2 cellular contexts compared by ENCODE assay signal in the genomic region with DNA sequence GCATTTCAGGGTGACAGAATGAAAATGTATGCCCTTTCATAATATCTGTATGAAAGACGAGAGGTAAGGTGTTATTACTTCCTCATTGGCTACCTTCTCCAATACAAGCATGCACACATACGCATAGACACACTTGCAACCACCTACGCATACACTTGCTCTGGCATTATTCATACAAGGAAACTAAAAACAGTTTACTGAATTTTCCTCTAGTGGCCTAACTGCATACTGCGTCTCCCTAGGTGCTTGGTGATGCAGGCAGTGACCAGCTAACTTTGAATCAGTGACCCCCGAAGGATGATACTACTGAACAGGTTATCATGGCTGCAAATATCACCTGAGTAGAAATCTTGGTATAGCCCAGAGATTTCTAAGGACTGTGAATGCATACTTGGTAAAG.
TF ChIP-seq lines count a peak whose summit lies in the region.

No MANE protein-coding gene starts in this region.

TF ChIP-seq in GM23338, 12 proteins besides CTCF, POLR2A, EP300 and RAD21 (continues in another document):
- TF ChIP-seq JUNB (IDR thresholded peaks at IDR 0.05; ENCODE audit: unreplicated experiment) (no peak), EZH2 (IDR thresholded peaks at IDR 0.05; ENCODE audit: low read depth, unreplicated experiment) (no peak), CREB1 (CRISPR knock-in tag; IDR thresholded peaks at IDR 0.05; ENCODE audit: low read depth) (no peak), NANOG (IDR thresholded peaks at IDR 0.05; ENCODE audit: borderline replicate concordance) (no peak), POLR2AphosphoS5 (IDR thresholded peaks at IDR 0.05; ENCODE audit: low read depth) (no peak), ZNF114 (CRISPR knock-in tag; IDR thresholded peaks at IDR 0.05) (no peak), ZNF331 (CRISPR knock-in tag; IDR thresholded peaks at IDR 0.05; ENCODE audit: low read depth) (no peak), STAT1 (IDR thresholded peaks at IDR 0.05; ENCODE audit: unreplicated experiment) (no peak), EZH2phosphoT487 (IDR thresholded peaks at IDR 0.05; ENCODE audit: unreplicated experiment) (no peak)
- TF ChIP-seq, protein P1, sequence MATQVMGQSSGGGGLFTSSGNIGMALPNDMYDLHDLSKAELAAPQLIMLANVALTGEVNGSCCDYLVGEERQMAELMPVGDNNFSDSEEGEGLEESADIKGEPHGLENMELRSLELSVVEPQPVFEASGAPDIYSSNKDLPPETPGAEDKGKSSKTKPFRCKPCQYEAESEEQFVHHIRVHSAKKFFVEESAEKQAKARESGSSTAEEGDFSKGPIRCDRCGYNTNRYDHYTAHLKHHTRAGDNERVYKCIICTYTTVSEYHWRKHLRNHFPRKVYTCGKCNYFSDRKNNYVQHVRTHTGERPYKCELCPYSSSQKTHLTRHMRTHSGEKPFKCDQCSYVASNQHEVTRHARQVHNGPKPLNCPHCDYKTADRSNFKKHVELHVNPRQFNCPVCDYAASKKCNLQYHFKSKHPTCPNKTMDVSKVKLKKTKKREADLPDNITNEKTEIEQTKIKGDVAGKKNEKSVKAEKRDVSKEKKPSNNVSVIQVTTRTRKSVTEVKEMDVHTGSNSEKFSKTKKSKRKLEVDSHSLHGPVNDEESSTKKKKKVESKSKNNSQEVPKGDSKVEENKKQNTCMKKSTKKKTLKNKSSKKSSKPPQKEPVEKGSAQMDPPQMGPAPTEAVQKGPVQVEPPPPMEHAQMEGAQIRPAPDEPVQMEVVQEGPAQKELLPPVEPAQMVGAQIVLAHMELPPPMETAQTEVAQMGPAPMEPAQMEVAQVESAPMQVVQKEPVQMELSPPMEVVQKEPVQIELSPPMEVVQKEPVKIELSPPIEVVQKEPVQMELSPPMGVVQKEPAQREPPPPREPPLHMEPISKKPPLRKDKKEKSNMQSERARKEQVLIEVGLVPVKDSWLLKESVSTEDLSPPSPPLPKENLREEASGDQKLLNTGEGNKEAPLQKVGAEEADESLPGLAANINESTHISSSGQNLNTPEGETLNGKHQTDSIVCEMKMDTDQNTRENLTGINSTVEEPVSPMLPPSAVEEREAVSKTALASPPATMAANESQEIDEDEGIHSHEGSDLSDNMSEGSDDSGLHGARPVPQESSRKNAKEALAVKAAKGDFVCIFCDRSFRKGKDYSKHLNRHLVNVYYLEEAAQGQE (IDR thresholded peaks at IDR 0.05; ENCODE audit: unreplicated experiment) = no peak
- TF ChIP-seq, protein P2, sequence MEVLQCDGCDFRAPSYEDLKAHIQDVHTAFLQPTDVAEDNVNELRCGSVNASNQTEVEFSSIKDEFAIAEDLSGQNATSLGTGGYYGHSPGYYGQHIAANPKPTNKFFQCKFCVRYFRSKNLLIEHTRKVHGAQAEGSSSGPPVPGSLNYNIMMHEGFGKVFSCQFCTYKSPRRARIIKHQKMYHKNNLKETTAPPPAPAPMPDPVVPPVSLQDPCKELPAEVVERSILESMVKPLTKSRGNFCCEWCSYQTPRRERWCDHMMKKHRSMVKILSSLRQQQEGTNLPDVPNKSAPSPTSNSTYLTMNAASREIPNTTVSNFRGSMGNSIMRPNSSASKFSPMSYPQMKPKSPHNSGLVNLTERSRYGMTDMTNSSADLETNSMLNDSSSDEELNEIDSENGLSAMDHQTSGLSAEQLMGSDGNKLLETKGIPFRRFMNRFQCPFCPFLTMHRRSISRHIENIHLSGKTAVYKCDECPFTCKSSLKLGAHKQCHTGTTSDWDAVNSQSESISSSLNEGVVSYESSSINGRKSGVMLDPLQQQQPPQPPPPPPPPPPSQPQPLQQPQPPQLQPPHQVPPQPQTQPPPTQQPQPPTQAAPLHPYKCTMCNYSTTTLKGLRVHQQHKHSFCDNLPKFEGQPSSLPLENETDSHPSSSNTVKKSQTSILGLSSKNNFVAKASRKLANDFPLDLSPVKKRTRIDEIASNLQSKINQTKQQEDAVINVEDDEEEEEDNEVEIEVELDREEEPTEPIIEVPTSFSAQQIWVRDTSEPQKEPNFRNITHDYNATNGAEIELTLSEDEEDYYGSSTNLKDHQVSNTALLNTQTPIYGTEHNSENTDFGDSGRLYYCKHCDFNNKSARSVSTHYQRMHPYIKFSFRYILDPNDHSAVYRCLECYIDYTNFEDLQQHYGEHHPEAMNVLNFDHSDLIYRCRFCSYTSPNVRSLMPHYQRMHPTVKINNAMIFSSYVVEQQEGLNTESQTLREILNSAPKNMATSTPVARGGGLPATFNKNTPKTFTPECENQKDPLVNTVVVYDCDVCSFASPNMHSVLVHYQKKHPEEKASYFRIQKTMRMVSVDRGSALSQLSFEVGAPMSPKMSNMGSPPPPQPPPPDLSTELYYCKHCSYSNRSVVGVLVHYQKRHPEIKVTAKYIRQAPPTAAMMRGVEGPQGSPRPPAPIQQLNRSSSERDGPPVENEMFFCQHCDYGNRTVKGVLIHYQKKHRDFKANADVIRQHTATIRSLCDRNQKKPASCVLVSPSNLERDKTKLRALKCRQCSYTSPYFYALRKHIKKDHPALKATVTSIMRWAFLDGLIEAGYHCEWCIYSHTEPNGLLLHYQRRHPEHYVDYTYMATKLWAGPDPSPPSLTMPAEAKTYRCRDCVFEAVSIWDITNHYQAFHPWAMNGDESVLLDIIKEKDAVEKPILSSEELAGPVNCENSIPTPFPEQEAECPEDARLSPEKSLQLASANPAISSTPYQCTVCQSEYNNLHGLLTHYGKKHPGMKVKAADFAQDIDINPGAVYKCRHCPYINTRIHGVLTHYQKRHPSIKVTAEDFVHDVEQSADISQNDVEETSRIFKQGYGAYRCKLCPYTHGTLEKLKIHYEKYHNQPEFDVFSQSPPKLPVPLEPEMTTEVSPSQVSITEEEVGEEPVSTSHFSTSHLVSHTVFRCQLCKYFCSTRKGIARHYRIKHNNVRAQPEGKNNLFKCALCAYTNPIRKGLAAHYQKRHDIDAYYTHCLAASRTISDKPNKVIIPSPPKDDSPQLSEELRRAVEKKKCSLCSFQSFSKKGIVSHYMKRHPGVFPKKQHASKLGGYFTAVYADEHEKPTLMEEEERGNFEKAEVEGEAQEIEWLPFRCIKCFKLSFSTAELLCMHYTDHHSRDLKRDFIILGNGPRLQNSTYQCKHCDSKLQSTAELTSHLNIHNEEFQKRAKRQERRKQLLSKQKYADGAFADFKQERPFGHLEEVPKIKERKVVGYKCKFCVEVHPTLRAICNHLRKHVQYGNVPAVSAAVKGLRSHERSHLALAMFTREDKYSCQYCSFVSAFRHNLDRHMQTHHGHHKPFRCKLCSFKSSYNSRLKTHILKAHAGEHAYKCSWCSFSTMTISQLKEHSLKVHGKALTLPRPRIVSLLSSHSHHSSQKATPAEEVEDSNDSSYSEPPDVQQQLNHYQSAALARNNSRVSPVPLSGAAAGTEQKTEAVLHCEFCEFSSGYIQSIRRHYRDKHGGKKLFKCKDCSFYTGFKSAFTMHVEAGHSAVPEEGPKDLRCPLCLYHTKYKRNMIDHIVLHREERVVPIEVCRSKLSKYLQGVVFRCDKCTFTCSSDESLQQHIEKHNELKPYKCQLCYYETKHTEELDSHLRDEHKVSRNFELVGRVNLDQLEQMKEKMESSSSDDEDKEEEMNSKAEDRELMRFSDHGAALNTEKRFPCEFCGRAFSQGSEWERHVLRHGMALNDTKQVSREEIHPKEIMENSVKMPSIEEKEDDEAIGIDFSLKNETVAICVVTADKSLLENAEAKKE (CRISPR knock-in tag; IDR thresholded peaks at IDR 0.05) = no peak

TF ChIP-seq in WTC11, 78 proteins besides CTCF, POLR2A, EP300 and RAD21 (continues in another document):
- TF ChIP-seq, protein P3, sequence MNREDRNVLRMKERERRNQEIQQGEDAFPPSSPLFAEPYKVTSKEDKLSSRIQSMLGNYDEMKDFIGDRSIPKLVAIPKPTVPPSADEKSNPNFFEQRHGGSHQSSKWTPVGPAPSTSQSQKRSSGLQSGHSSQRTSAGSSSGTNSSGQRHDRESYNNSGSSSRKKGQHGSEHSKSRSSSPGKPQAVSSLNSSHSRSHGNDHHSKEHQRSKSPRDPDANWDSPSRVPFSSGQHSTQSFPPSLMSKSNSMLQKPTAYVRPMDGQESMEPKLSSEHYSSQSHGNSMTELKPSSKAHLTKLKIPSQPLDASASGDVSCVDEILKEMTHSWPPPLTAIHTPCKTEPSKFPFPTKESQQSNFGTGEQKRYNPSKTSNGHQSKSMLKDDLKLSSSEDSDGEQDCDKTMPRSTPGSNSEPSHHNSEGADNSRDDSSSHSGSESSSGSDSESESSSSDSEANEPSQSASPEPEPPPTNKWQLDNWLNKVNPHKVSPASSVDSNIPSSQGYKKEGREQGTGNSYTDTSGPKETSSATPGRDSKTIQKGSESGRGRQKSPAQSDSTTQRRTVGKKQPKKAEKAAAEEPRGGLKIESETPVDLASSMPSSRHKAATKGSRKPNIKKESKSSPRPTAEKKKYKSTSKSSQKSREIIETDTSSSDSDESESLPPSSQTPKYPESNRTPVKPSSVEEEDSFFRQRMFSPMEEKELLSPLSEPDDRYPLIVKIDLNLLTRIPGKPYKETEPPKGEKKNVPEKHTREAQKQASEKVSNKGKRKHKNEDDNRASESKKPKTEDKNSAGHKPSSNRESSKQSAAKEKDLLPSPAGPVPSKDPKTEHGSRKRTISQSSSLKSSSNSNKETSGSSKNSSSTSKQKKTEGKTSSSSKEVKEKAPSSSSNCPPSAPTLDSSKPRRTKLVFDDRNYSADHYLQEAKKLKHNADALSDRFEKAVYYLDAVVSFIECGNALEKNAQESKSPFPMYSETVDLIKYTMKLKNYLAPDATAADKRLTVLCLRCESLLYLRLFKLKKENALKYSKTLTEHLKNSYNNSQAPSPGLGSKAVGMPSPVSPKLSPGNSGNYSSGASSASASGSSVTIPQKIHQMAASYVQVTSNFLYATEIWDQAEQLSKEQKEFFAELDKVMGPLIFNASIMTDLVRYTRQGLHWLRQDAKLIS (CRISPR knock-in tag; IDR thresholded peaks at IDR 0.05; ENCODE audit: borderline replicate concordance) = no peak
- TF ChIP-seq EMX1 (CRISPR knock-in tag; IDR thresholded peaks at IDR 0.05) = no peak
- no peak for TF ChIP-seq CREB1 (CRISPR knock-in tag; IDR thresholded peaks at IDR 0.05)
- no peak for TF ChIP-seq JUN (CRISPR knock-in tag; IDR thresholded peaks at IDR 0.05)
- TF ChIP-seq TEAD4 (CRISPR knock-in tag; IDR thresholded peaks at IDR 0.05) = no peak
- no peak for TF ChIP-seq TCF7 (CRISPR knock-in tag; IDR thresholded peaks at IDR 0.05; ENCODE audit: low read depth)
- TF ChIP-seq, protein P4, sequence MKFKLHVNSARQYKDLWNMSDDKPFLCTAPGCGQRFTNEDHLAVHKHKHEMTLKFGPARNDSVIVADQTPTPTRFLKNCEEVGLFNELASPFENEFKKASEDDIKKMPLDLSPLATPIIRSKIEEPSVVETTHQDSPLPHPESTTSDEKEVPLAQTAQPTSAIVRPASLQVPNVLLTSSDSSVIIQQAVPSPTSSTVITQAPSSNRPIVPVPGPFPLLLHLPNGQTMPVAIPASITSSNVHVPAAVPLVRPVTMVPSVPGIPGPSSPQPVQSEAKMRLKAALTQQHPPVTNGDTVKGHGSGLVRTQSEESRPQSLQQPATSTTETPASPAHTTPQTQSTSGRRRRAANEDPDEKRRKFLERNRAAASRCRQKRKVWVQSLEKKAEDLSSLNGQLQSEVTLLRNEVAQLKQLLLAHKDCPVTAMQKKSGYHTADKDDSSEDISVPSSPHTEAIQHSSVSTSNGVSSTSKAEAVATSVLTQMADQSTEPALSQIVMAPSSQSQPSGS (CRISPR knock-in tag; IDR thresholded peaks at IDR 0.05; ENCODE audit: borderline replicate concordance, low read depth) = no peak
- TF ChIP-seq, protein P5, sequence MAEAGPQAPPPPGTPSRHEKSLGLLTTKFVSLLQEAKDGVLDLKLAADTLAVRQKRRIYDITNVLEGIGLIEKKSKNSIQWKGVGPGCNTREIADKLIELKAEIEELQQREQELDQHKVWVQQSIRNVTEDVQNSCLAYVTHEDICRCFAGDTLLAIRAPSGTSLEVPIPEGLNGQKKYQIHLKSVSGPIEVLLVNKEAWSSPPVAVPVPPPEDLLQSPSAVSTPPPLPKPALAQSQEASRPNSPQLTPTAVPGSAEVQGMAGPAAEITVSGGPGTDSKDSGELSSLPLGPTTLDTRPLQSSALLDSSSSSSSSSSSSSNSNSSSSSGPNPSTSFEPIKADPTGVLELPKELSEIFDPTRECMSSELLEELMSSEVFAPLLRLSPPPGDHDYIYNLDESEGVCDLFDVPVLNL (CRISPR knock-in tag; IDR thresholded peaks at IDR 0.05; ENCODE audit: borderline replicate concordance, low read depth) = no peak
- TF ChIP-seq ELF4 (CRISPR knock-in tag; IDR thresholded peaks at IDR 0.05; ENCODE audit: low read depth) = no peak
- no peak for TF ChIP-seq TEAD1 (CRISPR knock-in tag; IDR thresholded peaks at IDR 0.05)
- TF ChIP-seq GABPB1 (CRISPR knock-in tag; IDR thresholded peaks at IDR 0.05) = no peak
- TF ChIP-seq, protein P6, sequence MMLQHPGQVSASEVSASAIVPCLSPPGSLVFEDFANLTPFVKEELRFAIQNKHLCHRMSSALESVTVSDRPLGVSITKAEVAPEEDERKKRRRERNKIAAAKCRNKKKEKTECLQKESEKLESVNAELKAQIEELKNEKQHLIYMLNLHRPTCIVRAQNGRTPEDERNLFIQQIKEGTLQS (CRISPR knock-in tag; conservative IDR thresholded peaks at IDR 0.05) = no peak
- TF ChIP-seq, protein P7, sequence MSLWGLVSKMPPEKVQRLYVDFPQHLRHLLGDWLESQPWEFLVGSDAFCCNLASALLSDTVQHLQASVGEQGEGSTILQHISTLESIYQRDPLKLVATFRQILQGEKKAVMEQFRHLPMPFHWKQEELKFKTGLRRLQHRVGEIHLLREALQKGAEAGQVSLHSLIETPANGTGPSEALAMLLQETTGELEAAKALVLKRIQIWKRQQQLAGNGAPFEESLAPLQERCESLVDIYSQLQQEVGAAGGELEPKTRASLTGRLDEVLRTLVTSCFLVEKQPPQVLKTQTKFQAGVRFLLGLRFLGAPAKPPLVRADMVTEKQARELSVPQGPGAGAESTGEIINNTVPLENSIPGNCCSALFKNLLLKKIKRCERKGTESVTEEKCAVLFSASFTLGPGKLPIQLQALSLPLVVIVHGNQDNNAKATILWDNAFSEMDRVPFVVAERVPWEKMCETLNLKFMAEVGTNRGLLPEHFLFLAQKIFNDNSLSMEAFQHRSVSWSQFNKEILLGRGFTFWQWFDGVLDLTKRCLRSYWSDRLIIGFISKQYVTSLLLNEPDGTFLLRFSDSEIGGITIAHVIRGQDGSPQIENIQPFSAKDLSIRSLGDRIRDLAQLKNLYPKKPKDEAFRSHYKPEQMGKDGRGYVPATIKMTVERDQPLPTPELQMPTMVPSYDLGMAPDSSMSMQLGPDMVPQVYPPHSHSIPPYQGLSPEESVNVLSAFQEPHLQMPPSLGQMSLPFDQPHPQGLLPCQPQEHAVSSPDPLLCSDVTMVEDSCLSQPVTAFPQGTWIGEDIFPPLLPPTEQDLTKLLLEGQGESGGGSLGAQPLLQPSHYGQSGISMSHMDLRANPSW (CRISPR knock-in tag; conservative IDR thresholded peaks at IDR 0.05; ENCODE audit: low read depth) = no peak
